ENCODE assay signal across 19 cellular contexts in genomic region chr17:50697663-50698272, GRCh38. TPM values are rescaled to one million over a fixed set of nuclear protein-coding genes. Genes with fewer than 3 reads are reported as not detected.
DNase-seq lines count a peak whose midpoint lies in the region; ATAC-seq and TF ChIP-seq lines count a peak whose summit lies in the region.
"Had no signal": no experiment of that assay in that cellular context is flagged by ENCODE, and none has a peak within 500 bp of the region (broad histone marks: within the 10 kb centered on the region; RNA-seq: fewer than 3 reads in every experiment).

No MANE protein-coding gene starts in this region.

- peaks cover 38% of the 10 kb centered on the region for H3K4me1 Mint-ChIP-seq in Caco-2 (ENCODE audit: low read depth, unreplicated experiment)
- peaks cover 27% of the 10 kb centered on the region for H3K4me1 Mint-ChIP-seq in central memory CD8-positive, alpha-beta T cell
- H3K4me1 Mint-ChIP-seq in naive thymus-derived CD4-positive, alpha-beta T cell = peaks cover 0 to 33% (median 30%) of the 10 kb centered on the region in 7 donors

- POLR2A ChIA-PET in Caco-2 (lab: Charles Lee) = no interaction called here
- POLR2A ChIA-PET in naive thymus-derived CD4-positive, alpha-beta T cell (lab: Charles Lee) = no interaction called here

- CTCF ChIA-PET in Caco-2 (lab: Charles Lee) = interaction anchor here (0.7 to 8.5 kb wide), 9 partner anchors 13 to 219 kb away, joined by 3 to 132 read pairs (median 6); partner anchors contain the start of genes RSAD1 and SPATA20
- CTCF ChIA-PET in naive thymus-derived CD4-positive, alpha-beta T cell (lab: Charles Lee) = no interaction called here

- no peaks in the 10 kb centered on the region; the same call in 1 of the 2 replicates for H4K20me1 ChIP-seq in KMS-11 (ENCODE audit: insufficient read depth)

- peaks cover 26% of the 10 kb centered on the region for H3K4me1 ChIP-seq in Caco-2
- peaks cover 53% of the 10 kb centered on the region for H3K4me1 ChIP-seq in KMS-11 (ENCODE audit: low read depth, poor library complexity, severe bottlenecking)
- H3K4me1 ChIP-seq in naive thymus-derived CD4-positive, alpha-beta T cell (ENCODE audit: control insufficient read depth in 2 of 2, insufficient read depth in 2 of 2, low read length in 2 of 2) = peaks cover 0 to 5% of the 10 kb centered on the region in 2 donors
- H3K4me1 ChIP-seq: HAP-1 had no signal

- no peak overlapping the region for H3K9ac ChIP-seq in KMS-11

- no peak overlapping the region for H3K4me3 Mint-ChIP-seq in Caco-2 (ENCODE audit: unreplicated experiment)
- H3K4me3 Mint-ChIP-seq in central memory CD8-positive, alpha-beta T cell = no peak overlapping the region
- H3K4me3 Mint-ChIP-seq in naive thymus-derived CD4-positive, alpha-beta T cell = no peak overlapping the region
- H3K4me3 Mint-ChIP-seq: brain; CD4-positive, alpha-beta T cell; naive B cell; stimulated activated memory B cell treated with anti-CD40 and anti-IgM and Interleukin-4, amounts not matched to agents 10 μg/mL and 1 μg/mL and 100 μg/mL, for 72 hours had no signal

- H2AFZ ChIP-seq in KMS-11 (ENCODE audit: low read depth) = no peak overlapping the region

- DNase-seq in Caco-2 = peak; percentile 48 to 69
- no peak for DNase-seq in central memory CD8-positive, alpha-beta T cell (ENCODE audit: low spot score in 2 of 2)
- no peak for DNase-seq in naive thymus-derived CD4-positive, alpha-beta T cell
- no peak for DNase-seq in H7
- DNase-seq in NCI-H1436 treated with DMSO at 0.1 percent for 48 hours (lab: John Stamatoyannopoulos, UW) = no peak
- DNase-seq in stimulated activated CD4-positive, alpha-beta T cell treated with anti-CD3 and anti-CD28 coated beads, Interleukin-12 subunit alpha, Interleukin-12 subunit beta, amount 100 ng/mL, for 4 hours = no peak
- DNase-seq in NCI-H187 (lab: John Stamatoyannopoulos, UW) = no peak
- DNase-seq: activated CD4-positive, alpha-beta T cell treated with anti-CD3 and anti-CD28 coated beads for 4 hours; activated effector memory CD4-positive, alpha-beta T cell treated with anti-CD3 and anti-CD28 coated beads, Interleukin-2, amount 50 U/mL, for 16 hours; CD4-positive, alpha-beta T cell; GDM1; naive B cell; stimulated activated CD4-positive, alpha-beta T cell treated with anti-CD3 and anti-CD28 coated beads, Interleukin-4, amount 100 ng/mL, for 1 hour had no signal

- TF ChIP-seq CTCF in Caco-2 (IDR thresholded peaks at IDR 0.05; ENCODE audit: insufficient read depth in 1 of 2, low read depth in 1 of 2, low read length in 1 of 2, severe bottlenecking in 1 of 2, unreplicated experiment in 1 of 2) (peak; percentile 58 to 66), KMS-11 (conservative IDR thresholded peaks at IDR 0.05; ENCODE audit: low read depth, low read length) (no peak)

- peak overlapping the region; percentile 86 for H3K4me2 ChIP-seq in KMS-11

- H3K9me3 Mint-ChIP-seq in Caco-2 (ENCODE audit: unreplicated experiment) = no peaks in the 10 kb centered on the region
- H3K9me3 Mint-ChIP-seq in central memory CD8-positive, alpha-beta T cell = no peaks in the 10 kb centered on the region
- no peaks in the 10 kb centered on the region for H3K9me3 Mint-ChIP-seq in naive thymus-derived CD4-positive, alpha-beta T cell
- H3K9me3 Mint-ChIP-seq: brain; CD4-positive, alpha-beta T cell; naive B cell; stimulated activated memory B cell treated with anti-CD40 and anti-IgM and Interleukin-4, amounts not matched to agents 10 μg/mL and 1 μg/mL and 100 μg/mL, for 72 hours had no signal

- H3K27ac ChIP-seq in KMS-11 = peak overlapping the region; percentile 64; the same call in 1 of the 2 replicates
- no peak overlapping the region for H3K27ac ChIP-seq in naive thymus-derived CD4-positive, alpha-beta T cell (ENCODE audit: low read depth, low read length)
- H3K27ac ChIP-seq: gastroesophageal sphincter, right atrium auricular region had no signal

- H3K36me3 ChIP-seq in Caco-2 (ENCODE audit: control insufficient read depth, insufficient read depth, low read length) (peaks cover 14% of the 10 kb centered on the region), KMS-11 (ENCODE audit: insufficient read depth) (no peaks in the 10 kb centered on the region; the same call in 1 of the 2 replicates), H7 (replicated peaks; ENCODE audit: control insufficient read depth, insufficient read depth, low read length) (peaks cover 37% of the 10 kb centered on the region)
- peaks cover 9 to 78% (median 14%) of the 10 kb centered on the region in 3 experiments for H3K36me3 ChIP-seq in naive thymus-derived CD4-positive, alpha-beta T cell (ENCODE audit: control insufficient read depth in 2 of 3, insufficient read depth in 3 of 3, low read length in 3 of 3)

- peaks cover 92% of the 10 kb centered on the region for H3K36me3 Mint-ChIP-seq in Caco-2 (ENCODE audit: insufficient read depth, unreplicated experiment)
- peaks cover 57% of the 10 kb centered on the region for H3K36me3 Mint-ChIP-seq in central memory CD8-positive, alpha-beta T cell (ENCODE audit: insufficient read depth)
- peaks cover 7 to 58% (median 28%) of the 10 kb centered on the region in 5 donors for H3K36me3 Mint-ChIP-seq in naive thymus-derived CD4-positive, alpha-beta T cell

- H3K27me3 Mint-ChIP-seq in Caco-2 (ENCODE audit: insufficient read depth, unreplicated experiment) = no peaks in the 10 kb centered on the region
- H3K27me3 Mint-ChIP-seq in central memory CD8-positive, alpha-beta T cell = no peaks in the 10 kb centered on the region
- H3K27me3 Mint-ChIP-seq in naive thymus-derived CD4-positive, alpha-beta T cell = no peaks in the 10 kb centered on the region
- H3K27me3 Mint-ChIP-seq: brain; CD4-positive, alpha-beta T cell; naive B cell; stimulated activated memory B cell treated with anti-CD40 and anti-IgM and Interleukin-4, amounts not matched to agents 10 μg/mL and 1 μg/mL and 100 μg/mL, for 72 hours had no signal

- no TSS peak for BruUV-seq in Caco-2 (replicated peaks; lab: Mats Ljungman, UMichigan)

- no peaks in the 10 kb centered on the region for H3K9me3 ChIP-seq in Caco-2
- H3K9me3 ChIP-seq in naive thymus-derived CD4-positive, alpha-beta T cell (ENCODE audit: control insufficient read depth in 2 of 3, low read length in 3 of 3) = no peaks in the 10 kb centered on the region
- H3K9me3 ChIP-seq: gastroesophageal sphincter, HAP-1, right atrium auricular region had no signal

- no peaks in the 10 kb centered on the region for H3K27me3 ChIP-seq in Caco-2 (replicated peaks; ENCODE audit: control insufficient read depth, insufficient read depth, low read length)
- no peaks in the 10 kb centered on the region for H3K27me3 ChIP-seq in KMS-11 (ENCODE audit: insufficient read depth, low read depth)
- no peaks in the 10 kb centered on the region for H3K27me3 ChIP-seq in naive thymus-derived CD4-positive, alpha-beta T cell (ENCODE audit: control insufficient read depth in 2 of 2, insufficient read depth in 2 of 2, low read length in 2 of 2)
- H3K27me3 ChIP-seq in H7 (ENCODE audit: control insufficient read depth, insufficient read depth, low read length) = no peaks in the 10 kb centered on the region
- H3K27me3 ChIP-seq: gastroesophageal sphincter, right atrium auricular region had no signal

- H3K27ac Mint-ChIP-seq in Caco-2 (ENCODE audit: unreplicated experiment) = no peak overlapping the region
- H3K27ac Mint-ChIP-seq in central memory CD8-positive, alpha-beta T cell (ENCODE audit: low read depth) = peak overlapping the region; percentile 22
- H3K27ac Mint-ChIP-seq in naive thymus-derived CD4-positive, alpha-beta T cell = peak overlapping the region in 7 of 9 donors; percentile 8 to 76 (median 65)
- H3K27ac Mint-ChIP-seq: brain; CD4-positive, alpha-beta T cell had no signal

- intact Hi-C loops in Caco-2 (cut with micrococcal nuclease; ENCODE audit: unreplicated experiment) = loop anchor here (10.0 kb wide), 1 partner anchor 333 kb away; no protein-coding TSS in a partner anchor
- intact Hi-C loops in naive thymus-derived CD4-positive, alpha-beta T cell (cut with micrococcal nuclease) = loop anchor here in 1 of 2 donors (2.0 kb wide), 1 partner anchor 219 kb away; the partner anchor contains the start of gene RSAD1

- H3K79me2 ChIP-seq in KMS-11 (ENCODE audit: insufficient read depth, low read depth) = peaks cover 27% of the 10 kb centered on the region; the same call in 1 of the 2 replicates

- no peak for ATAC-seq in central memory CD8-positive, alpha-beta T cell (replicated peaks; ENCODE audit: extremely low read depth, poor library complexity, severe bottlenecking)
- no peak for ATAC-seq in naive thymus-derived CD4-positive, alpha-beta T cell
- ATAC-seq: gastroesophageal sphincter; stimulated activated memory B cell treated with anti-CD40 and anti-IgM and Interleukin-4, amounts not matched to agents 10 μg/mL and 1 μg/mL and 100 μg/mL, for 72 hours had no signal

- H3K4me3 ChIP-seq in Caco-2 (ENCODE audit: low read depth, low read length) = no peak overlapping the region
- H3K4me3 ChIP-seq in KMS-11 (IDR thresholded peaks at IDR 0.05; ENCODE audit: insufficient read depth, low read depth, low read length) = no peak overlapping the region
- H3K4me3 ChIP-seq in naive thymus-derived CD4-positive, alpha-beta T cell (ENCODE audit: low read length) = no peak overlapping the region
- H3K4me3 ChIP-seq in H7 (ENCODE audit: insufficient read depth, low read depth, low read length) = no peak overlapping the region
- H3K4me3 ChIP-seq: gastroesophageal sphincter, HAP-1, right atrium auricular region had no signal

RNA-seq across cellular contexts. Expression of gene ANKRD40, which starts 9.9 kb away (rescaled TPM):
- total RNA-seq in Caco-2 (2022) = 113 and 114 TPM in 2 replicates
- 10 to 100 TPM; 27.4 to 37.2 (median 33.4) TPM for total RNA-seq in naive thymus-derived CD4-positive, alpha-beta T cell
- 1 to 10 TPM; 3.6 to 5.7 TPM for polyA plus RNA-seq in naive thymus-derived CD4-positive, alpha-beta T cell
- 42.0 and 46.0 TPM in 2 replicates for total RNA-seq in H7 (2014; rRNA removed; shearing (Covaris generic))

RNA-seq across cellular contexts. Expression of gene LUC7L3, which starts 21.6 kb away (rescaled TPM):
- total RNA-seq in Caco-2 (2022) = 284 and 287 TPM in 2 replicates
- total RNA-seq in naive thymus-derived CD4-positive, alpha-beta T cell = 100 to 1,000 TPM; 131 to 331 (median 149) TPM
- 10 to 100 TPM; 41.8 to 65.3 TPM for polyA plus RNA-seq in naive thymus-derived CD4-positive, alpha-beta T cell
- total RNA-seq in H7 (2014; rRNA removed; shearing (Covaris generic)) = 45.4 and 76.9 TPM in 2 replicates

Comparison
In these comparisons a context has a peak if more than half of its experiments do, and no peak if none do; other contexts are left out.
1. DNase-seq: peak in Caco-2 (2 of 2); none in central memory CD8-positive, alpha-beta T cell (0 of 2), naive thymus-derived CD4-positive, alpha-beta T cell (0 of 9), H7 (single experiment), NCI-H1436 treated with DMSO at 0.1 percent for 48 hours (single experiment), stimulated activated CD4-positive, alpha-beta T cell treated with anti-CD3 and anti-CD28 coated beads, Interleukin-12 subunit alpha, Interleukin-12 subunit beta, amount 100 ng/mL, for 4 hours (single experiment) and NCI-H187 (0 of 2).